In the genomic region with DNA sequence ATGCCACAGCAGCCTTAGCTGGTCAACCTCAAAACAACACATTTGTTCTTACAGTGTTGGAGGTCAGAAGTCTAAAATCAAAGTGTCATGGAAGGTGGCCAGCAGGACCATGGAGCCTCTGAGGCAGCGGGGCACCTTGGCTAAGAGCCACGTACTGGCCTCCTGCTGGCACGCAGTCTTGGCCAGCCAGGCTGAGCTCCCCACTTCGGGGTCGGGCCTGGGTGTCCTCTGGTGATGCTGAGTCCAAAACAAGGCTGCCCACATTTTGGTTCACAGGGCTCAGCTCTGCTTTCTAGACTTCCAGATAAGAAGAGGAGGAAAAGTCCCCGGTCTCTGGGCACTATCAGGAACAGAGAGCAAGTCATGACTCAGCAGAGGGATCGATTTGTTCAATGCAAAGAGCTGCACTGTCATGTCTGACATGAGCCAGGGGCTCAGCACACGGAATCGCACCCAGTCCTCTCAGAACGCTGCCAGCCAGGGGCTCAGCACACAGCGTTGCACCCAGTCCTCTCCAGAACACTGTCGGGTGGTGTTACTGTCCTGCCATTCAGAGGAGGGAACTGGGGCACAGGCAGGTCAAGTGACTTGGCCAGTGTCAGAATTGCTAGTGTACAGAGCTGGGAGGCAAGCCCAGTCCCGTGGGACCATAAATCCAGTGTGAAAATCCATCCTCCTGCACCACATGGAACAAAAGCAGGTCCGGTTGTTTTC, we compare ENCODE assay signal across 13 cellular contexts. TPM values are rescaled to one million over a fixed set of nuclear protein-coding genes. Genes with fewer than 3 reads are reported as not detected.
A peak's percentile ranks its signal among the peaks of the same experiment; 100 is the strongest.
DNase-seq lines count a peak whose midpoint lies in the region; ATAC-seq and TF ChIP-seq lines count a peak whose summit lies in the region.
"Had no signal": no experiment of that assay in that cellular context is flagged by ENCODE, and none has a peak within 500 bp of the region (broad histone marks: within the 10 kb centered on the region; RNA-seq: fewer than 3 reads in every experiment).

No MANE protein-coding gene starts in this region.

- TF ChIP-seq POLR2A in uterus (IDR thresholded peaks at IDR 0.05) = no peak

- TF ChIP-seq CTCF in uterus (IDR thresholded peaks at IDR 0.05) = no peak

- H3K9me3 ChIP-seq in duodenal mucosa (ENCODE audit: control insufficient read depth in 1 of 2, low read length in 2 of 2) = no peaks in the 10 kb centered on the region
- no peaks in the 10 kb centered on the region for H3K9me3 ChIP-seq in mucosa of stomach (ENCODE audit: control insufficient read depth, low read length)
- no peaks in the 10 kb centered on the region for H3K9me3 ChIP-seq in uterus

- H3K27me3 ChIP-seq in duodenal mucosa (ENCODE audit: control insufficient read depth in 1 of 2, insufficient read depth in 2 of 2, low read length in 2 of 2) (no peaks in the 10 kb centered on the region), mucosa of stomach (ENCODE audit: control insufficient read depth, insufficient read depth, low read length) (no peaks in the 10 kb centered on the region), uterus (no peaks in the 10 kb centered on the region)

- intact Hi-C loops in Right ventricle myocardium inferior (cut with DNase I) (no loop called here), cardiac septum (cut with DNase I) (no loop called here), uterus (cut with DNase I; ENCODE audit: low total_unique reads) (no loop called here)

- DNase-seq in Right ventricle myocardium inferior (ENCODE audit: missing footprints) = no peak
- DNase-seq in cardiac septum (ENCODE audit: low spot score) = no peak
- peak; percentile 55 to 62 for DNase-seq in uterus
- no peak for DNase-seq in AML-193 (lab: John Stamatoyannopoulos, UW)
- DNase-seq: activated CD4-positive, alpha-beta T cell treated with anti-CD3 and anti-CD28 coated beads for 36 hours; CD8-positive, alpha-beta memory T cell; glutamatergic neuron; H7; NCI-H146 had no signal

- no peak overlapping the region for H3K27ac ChIP-seq in duodenal mucosa (ENCODE audit: low read depth, low read length)
- H3K27ac ChIP-seq in uterus = peak overlapping the region; percentile 80 to 81

- ATAC-seq in Right ventricle myocardium inferior (peak; percentile 59), GM21576 (IDR thresholded peaks at IDR 0.05; ENCODE audit: unreplicated experiment) (no peak), GM21619 (IDR thresholded peaks at IDR 0.05; ENCODE audit: unreplicated experiment) (no peak)
- ATAC-seq: activated CD4-positive, alpha-beta T cell treated with anti-CD3 and anti-CD28 coated beads for 36 hours had no signal

- H3K4me3 ChIP-seq in duodenal mucosa (ENCODE audit: low read depth in 1 of 2, low read length in 2 of 2) (peak overlapping the region; percentile 39 to 40), mucosa of stomach (ENCODE audit: low read length) (no peak overlapping the region), uterus (no peak overlapping the region)

- H3K9ac ChIP-seq in duodenal mucosa (ENCODE audit: low read depth in 1 of 2, low read length in 2 of 2) = no peak overlapping the region
- H3K9ac ChIP-seq in mucosa of stomach (ENCODE audit: low read length) = peak overlapping the region; percentile 32

- H3K4me1 ChIP-seq in duodenal mucosa (ENCODE audit: control insufficient read depth in 1 of 2, insufficient read depth in 2 of 2, low read length in 2 of 2) (peaks cover 19 to 44% of the 10 kb centered on the region in 2 donors), mucosa of stomach (ENCODE audit: control insufficient read depth, insufficient read depth, low read length) (peaks cover 52% of the 10 kb centered on the region), uterus (no peaks in the 10 kb centered on the region)

- H3K36me3 ChIP-seq in duodenal mucosa (ENCODE audit: control insufficient read depth in 1 of 2, insufficient read depth in 2 of 2, low read length in 2 of 2) = no peaks in the 10 kb centered on the region
- H3K36me3 ChIP-seq in mucosa of stomach (ENCODE audit: control insufficient read depth, insufficient read depth, low read length) = no peaks in the 10 kb centered on the region
- no peaks in the 10 kb centered on the region for H3K36me3 ChIP-seq in uterus

RNA-seq across cellular contexts. Expression of gene LGALS9, which starts 2.5 kb away (rescaled TPM):
- total RNA-seq in Right ventricle myocardium inferior (18.2 TPM), cardiac septum (20.1 TPM), uterus (10 to 100 TPM in 3 of 4 donors, not detected in 1; 14.4 to 31.8 (median 15.2) TPM)

Comparison
In these comparisons a context has a peak if more than half of its experiments do, and no peak if none do; other contexts are left out.
1. DNase-seq: peak in uterus (2 of 2); none in Right ventricle myocardium inferior (single experiment), cardiac septum (single experiment) and AML-193 (0 of 2).
2. H3K4me3 ChIP-seq: peak in duodenal mucosa (2 of 2); none in mucosa of stomach (single experiment) and uterus (0 of 2).